ENCODE assay signal across 8 cellular contexts in the genomic region with DNA sequence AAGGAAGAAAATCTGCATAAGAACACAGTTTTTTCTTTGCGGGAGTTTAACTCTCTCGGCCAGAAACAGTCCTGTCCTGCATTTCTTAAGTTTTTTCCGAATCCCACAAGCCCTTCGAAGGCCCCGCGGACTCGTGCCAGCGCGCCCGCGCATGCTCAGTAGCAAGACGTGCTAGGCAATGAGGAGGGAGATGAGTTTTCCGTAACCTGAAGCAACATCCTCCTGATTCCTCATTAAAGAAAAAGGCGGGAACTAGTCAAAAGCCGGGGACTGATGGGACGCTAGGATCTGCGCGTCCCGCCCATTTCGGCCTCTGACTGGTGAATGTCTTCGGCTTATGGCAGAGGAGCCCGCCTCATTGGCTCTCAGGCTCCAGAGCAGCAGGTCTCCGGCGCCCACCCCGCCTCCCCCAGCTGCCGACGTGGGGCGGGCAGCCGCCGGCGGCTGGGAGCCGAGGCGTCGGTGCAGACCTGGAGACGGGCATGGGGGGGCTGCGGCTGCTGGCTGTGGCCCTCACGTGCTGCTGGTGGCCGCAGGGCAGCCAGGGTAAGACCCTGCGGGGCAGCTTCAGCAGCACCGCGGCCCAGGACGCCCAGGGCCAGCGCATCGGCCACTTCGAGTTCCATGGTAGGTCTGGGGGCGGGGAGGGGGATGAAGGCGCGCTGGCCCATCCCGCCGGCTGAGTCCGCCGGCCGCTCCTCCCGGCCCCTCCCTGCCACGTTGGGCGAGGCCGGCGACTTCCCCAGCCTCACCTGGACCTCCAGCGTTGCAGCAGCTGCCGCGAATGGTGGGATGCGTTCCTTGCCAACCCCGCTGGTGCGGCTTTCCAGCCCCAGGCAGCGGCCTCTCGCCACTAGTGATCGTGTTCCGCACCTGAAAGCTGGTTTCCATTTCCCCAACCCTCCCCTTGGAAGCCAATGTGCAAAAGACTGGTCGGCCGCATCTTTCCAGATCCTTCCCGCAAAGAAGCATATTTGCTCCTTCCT. TPM values are rescaled to one million over a fixed set of nuclear protein-coding genes. Genes with fewer than 3 reads are reported as not detected.
DNase-seq lines count a peak whose midpoint lies in the region; ATAC-seq lines count a peak whose summit lies in the region.

Gene GPR180, plus strand, starts transcription at position 412 of the 986 bp plus-strand sequence. Its CDS starts 71 bp downstream, at position 483.

- H3K9me3 ChIP-seq in mononuclear cell (ENCODE audit: low read depth, low read length), result no peaks in the 10 kb centered on the region

- ATAC-seq in GM21528 (IDR thresholded peaks at IDR 0.05; ENCODE audit: low FRiP score, unreplicated experiment), result peak; percentile 100

- peak within 1 kb of the TSS; percentile 72 for H3K27ac ChIP-seq in epithelial cell of prostate

- H3K27me3 ChIP-seq in mononuclear cell (ENCODE audit: insufficient read depth, low read length), result no peaks in the 10 kb centered on the region

- peaks cover 9% of the 10 kb centered on the region for H3K4me1 ChIP-seq in mononuclear cell (ENCODE audit: insufficient read depth, low read length)

- DNase-seq in DMS114 treated with DMSO at 0.1 percent for 48 hours (lab: John Stamatoyannopoulos, UW; ENCODE audit: unreplicated experiment), result peak; percentile 94
- DNase-seq in HuH-7.5 (ENCODE audit: low spot score), result peak; percentile 78
- DNase-seq in OCI-M1 (lab: John Stamatoyannopoulos, UW), result peak; percentile 99
- peak; percentile 86 for DNase-seq in activated T-cell treated with anti-CD3 and anti-CD28 coated beads for 48 hours (ENCODE audit: low read depth)
- peak; percentile 95 for DNase-seq in epithelial cell of prostate (ENCODE audit: low read depth, low spot score)
- DNase-seq in stimulated activated CD8-positive, alpha-beta memory T cell treated with anti-CD3 and anti-CD28 coated beads, Interleukin-2, amount 100 ng/mL, for 48 hours (ENCODE audit: low read depth in 2 of 2), result peak; percentile 82 to 83

- H3K4me3 ChIP-seq in mononuclear cell (ENCODE audit: low read length), result peak within 1 kb of the TSS; percentile 61

RNA-seq across cellular contexts. Expression of gene GPR180, which starts in this region (rescaled TPM):
- total RNA-seq in mononuclear cell, result 1.8 TPM

Comparison
In these comparisons a context has a peak if more than half of its experiments do, and no peak if none do; other contexts are left out.
1. Peak in every context shown above with its lines: DNase-seq, ATAC-seq, H3K4me3 ChIP-seq and H3K27ac ChIP-seq.